ENCODE assay signal across 8 cellular contexts in the genomic region with DNA sequence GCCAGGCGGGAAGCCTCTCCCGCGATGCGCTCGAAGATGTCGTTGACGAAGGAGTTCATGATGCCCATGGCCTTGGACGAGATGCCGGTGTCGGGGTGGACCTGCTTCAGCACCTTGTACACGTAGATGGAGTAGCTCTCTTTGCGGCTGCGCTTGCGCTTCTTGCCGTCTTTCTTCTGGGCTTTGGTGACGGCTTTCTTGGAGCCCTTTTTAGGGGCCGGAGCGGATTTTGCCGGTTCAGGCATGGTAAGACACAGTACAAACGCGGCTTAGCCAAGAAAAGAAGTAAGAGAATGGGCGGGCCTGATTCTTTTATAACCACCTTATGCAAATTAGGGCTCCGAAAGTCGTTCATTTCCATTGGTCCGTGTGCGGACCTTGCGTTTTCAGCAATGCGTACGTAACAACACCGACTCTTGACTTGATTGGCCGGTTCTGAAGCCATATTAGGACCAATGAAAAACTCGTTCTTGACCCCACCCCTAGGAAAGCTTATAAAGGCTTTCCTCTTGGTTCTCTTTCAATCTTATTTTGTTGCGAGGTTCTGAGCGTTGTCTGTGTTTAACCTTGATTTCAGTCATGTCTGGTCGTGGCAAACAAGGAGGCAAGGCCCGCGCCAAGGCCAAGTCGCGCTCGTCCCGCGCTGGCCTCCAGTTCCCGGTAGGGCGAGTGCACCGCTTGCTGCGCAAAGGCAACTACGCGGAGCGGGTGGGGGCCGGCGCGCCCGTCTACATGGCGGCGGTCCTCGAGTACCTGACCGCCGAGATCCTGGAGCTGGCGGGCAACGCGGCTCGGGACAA. TPM values are rescaled to one million over a fixed set of nuclear protein-coding genes. Genes with fewer than 3 reads are reported as not detected.
DNase-seq lines count a peak whose midpoint lies in the region; ATAC-seq and TF ChIP-seq lines count a peak whose summit lies in the region.

No MANE protein-coding gene starts in this region.

- peak overlapping the region; percentile 64 for H2BK120ac ChIP-seq in trophoblast cell (ENCODE audit: insufficient read depth, low read length, poor library complexity)

- H3K27ac ChIP-seq in trophoblast cell (ENCODE audit: low read depth, low read length), result peak overlapping the region; percentile 98
- H3K27ac ChIP-seq in transverse colon, result peak overlapping the region; percentile 97 to 100 (median 98)

- in situ Hi-C loops in transverse colon (cut with MboI; ENCODE audit: low pct_ligation_motif_present in 1 of 4, low pct_unique_long_range_greater_than_20kb in 1 of 4, low sequenced_read_pairs in 3 of 4), result no loop called here

- H2BK12ac ChIP-seq in trophoblast cell (ENCODE audit: low read length), result no peak overlapping the region

- no peaks in the 10 kb centered on the region for H3K9me3 Mint-ChIP-seq in activated naive CD8-positive, alpha-beta T cell treated with anti-CD3 and anti-CD28 coated beads, Interleukin-2, amount 50 U/mL, for 24 hours

- TF ChIP-seq EP300 in transverse colon (IDR thresholded peaks at IDR 0.05; ENCODE audit: low read depth), result peak; percentile 52

- H4K91ac ChIP-seq in trophoblast cell (ENCODE audit: low read depth, low read length), result peak overlapping the region; percentile 72

- peaks cover 0 to 8% of the 10 kb centered on the region in 2 experiments for H3K4me1 ChIP-seq in trophoblast cell (ENCODE audit: control insufficient read depth in 1 of 2, insufficient read depth in 2 of 2, low read length in 2 of 2)
- peaks cover 0 to 25% (median 13%) of the 10 kb centered on the region in 4 donors for H3K4me1 ChIP-seq in transverse colon

- H4K12ac ChIP-seq in trophoblast cell (ENCODE audit: low read depth, low read length), result peak overlapping the region; percentile 64

- H2AK5ac ChIP-seq in trophoblast cell (ENCODE audit: low read length), result peak overlapping the region; percentile 84

- H2AFZ ChIP-seq in trophoblast cell (ENCODE audit: insufficient read depth, low read length, poor library complexity), result no peak overlapping the region

- H3K27me3 ChIP-seq in trophoblast cell (ENCODE audit: insufficient read depth, low read length) (no peaks in the 10 kb centered on the region), transverse colon (no peaks in the 10 kb centered on the region)

- H3K9me3 ChIP-seq in trophoblast cell (ENCODE audit: insufficient read depth, low read depth, low read length) (no peaks in the 10 kb centered on the region), transverse colon (no peaks in the 10 kb centered on the region)

- H3K79me2 ChIP-seq in trophoblast cell (ENCODE audit: control insufficient read depth, insufficient read depth, low read length, poor library complexity), result peaks cover 7% of the 10 kb centered on the region

- H3K23ac ChIP-seq in trophoblast cell (ENCODE audit: low read length), result no peak overlapping the region

- no peak overlapping the region for H3K4me3 Mint-ChIP-seq in activated naive CD8-positive, alpha-beta T cell treated with anti-CD3 and anti-CD28 coated beads, Interleukin-2, amount 50 U/mL, for 24 hours

- peak; percentile 100 for TF ChIP-seq POLR2A in transverse colon (IDR thresholded peaks at IDR 0.05)

- peak; percentile 60 for ATAC-seq in HG02759 (IDR thresholded peaks at IDR 0.05; ENCODE audit: unreplicated experiment)
- peak; percentile 57 for ATAC-seq in activated naive CD8-positive, alpha-beta T cell treated with anti-CD3 and anti-CD28 coated beads, Interleukin-2, amount 50 U/mL, for 24 hours

- H3K4me2 ChIP-seq in trophoblast cell (ENCODE audit: low read length), result peak overlapping the region; percentile 82

- H3K36me3 ChIP-seq in trophoblast cell (ENCODE audit: control insufficient read depth in 1 of 2, insufficient read depth in 2 of 2, low read length in 2 of 2), result no peaks in the 10 kb centered on the region
- H3K36me3 ChIP-seq in transverse colon, result no peaks in the 10 kb centered on the region

- H3K14ac ChIP-seq in trophoblast cell (ENCODE audit: low read length), result peak overlapping the region; percentile 90

- no CpG with 5 or more reads among the region's 62 CpGs for WGBS in trophoblast cell (ENCODE audit: extremely low coverage, insufficient coverage, insufficient read length)
- 0% methylated on average over 13 to 50 of the region's 62 CpGs for WGBS in transverse colon (ENCODE audit: low coverage in 1 of 2), 2 donors

- H3K4ac ChIP-seq in trophoblast cell (ENCODE audit: low read depth, low read length), result no peak overlapping the region

- H3K4me3 ChIP-seq in GM12865 (ENCODE audit: low read depth, low read length), result peak overlapping the region; percentile 68
- peak overlapping the region; percentile 74 for H3K4me3 ChIP-seq in trophoblast cell (ENCODE audit: low read depth, low read length)
- H3K4me3 ChIP-seq in transverse colon, result peak overlapping the region; percentile 61 to 81 (median 66)

- no peak for TF ChIP-seq CTCF in GM12865 (IDR thresholded peaks at IDR 0.05; ENCODE audit: insufficient read depth, low read depth, low read length, missing control alignments)
- TF ChIP-seq CTCF in transverse colon (IDR thresholded peaks at IDR 0.05), result peak in 2 of 5 experiments; percentile 17 to 25

- peaks cover 28% of the 10 kb centered on the region for H3K79me1 ChIP-seq in trophoblast cell (ENCODE audit: low read length)

- intact Hi-C loops in cardiac septum (cut with DNase I), result no loop called here
- intact Hi-C loops in transverse colon (cut with DNase I; ENCODE audit: low total_unique reads), result no loop called here

- H3K4me1 Mint-ChIP-seq in activated naive CD8-positive, alpha-beta T cell treated with anti-CD3 and anti-CD28 coated beads, Interleukin-2, amount 50 U/mL, for 24 hours, result peaks cover 12% of the 10 kb centered on the region

- peak overlapping the region; percentile 80 for H3K18ac ChIP-seq in trophoblast cell (ENCODE audit: low read length)

- peak overlapping the region; percentile 72 for H3K9ac ChIP-seq in trophoblast cell (ENCODE audit: low read length)

- H4K8ac ChIP-seq in trophoblast cell (ENCODE audit: low read depth, low read length), result peak overlapping the region; percentile 86

- no peak overlapping the region for H3K27ac Mint-ChIP-seq in activated naive CD8-positive, alpha-beta T cell treated with anti-CD3 and anti-CD28 coated beads, Interleukin-2, amount 50 U/mL, for 24 hours

- H3K27me3 Mint-ChIP-seq in activated naive CD8-positive, alpha-beta T cell treated with anti-CD3 and anti-CD28 coated beads, Interleukin-2, amount 50 U/mL, for 24 hours, result no peaks in the 10 kb centered on the region

- H2BK5ac ChIP-seq in trophoblast cell (ENCODE audit: low read depth, low read length, poor library complexity), result peak overlapping the region; percentile 85

- peaks cover 3% of the 10 kb centered on the region for H3K36me3 Mint-ChIP-seq in activated naive CD8-positive, alpha-beta T cell treated with anti-CD3 and anti-CD28 coated beads, Interleukin-2, amount 50 U/mL, for 24 hours (ENCODE audit: low read depth)

- peak; percentile 99 for DNase-seq in GM12865 (ENCODE audit: low read depth)
- DNase-seq in NCI-H128 (lab: John Stamatoyannopoulos, UW; ENCODE audit: unreplicated experiment), result peak; percentile 95
- peak; percentile 99 for DNase-seq in SKM-1 treated with dmso at 0.1 percent for 144 hours (lab: John Stamatoyannopoulos, UW; ENCODE audit: unreplicated experiment)
- DNase-seq in activated naive CD8-positive, alpha-beta T cell treated with anti-CD3 and anti-CD28 coated beads, Interleukin-2, amount 50 U/mL, for 24 hours, result peak; percentile 82
- DNase-seq in cardiac septum (ENCODE audit: low spot score), result peak; percentile 91
- DNase-seq in trophoblast cell, result peak; percentile 96 to 99
- DNase-seq in transverse colon, result peak; percentile 88

RNA-seq across cellular contexts. Expression of gene BOLA1, which starts 12.8 kb away (rescaled TPM):
- total RNA-seq in cardiac septum (13.8 TPM), transverse colon (10 to 100 TPM in 3 of 4 donors, 1 to 10 TPM in 1; 7.4 to 61.0 (median 31.5) TPM)
- polyA plus RNA-seq in trophoblast cell (2013), result 8.6 and 9.4 TPM in 2 replicates

RNA-seq across cellular contexts. Expression of gene SV2A, which starts 31.0 kb away (rescaled TPM):
- total RNA-seq in cardiac septum (0.83 TPM), transverse colon (1 to 10 TPM in 3 of 4 donors, under 1 TPM in 1; 0.40 to 2.5 (median 1.5) TPM)
- 10.8 and 11.9 TPM in 2 replicates for polyA plus RNA-seq in trophoblast cell (2013)

RNA-seq across cellular contexts. Expression of gene SF3B4, which starts 41.0 kb away (rescaled TPM):
- total RNA-seq in cardiac septum (30.3 TPM), transverse colon (10 to 100 TPM; 32.4 to 78.6 (median 46.2) TPM)
- 101 and 103 TPM in 2 replicates for polyA plus RNA-seq in trophoblast cell (2013)

RNA-seq across cellular contexts. Expression of gene MTMR11, which starts 50.1 kb away (rescaled TPM):
- total RNA-seq in cardiac septum (6.1 TPM), transverse colon (100 to 1,000 TPM; 284 to 483 (median 296) TPM)
- polyA plus RNA-seq in trophoblast cell (2013), result 17.1 and 18.3 TPM in 2 replicates

Comparison
In these comparisons a context has a peak if more than half of its experiments do, and no peak if none do; other contexts are left out.
1. Peak in every context shown above with its lines: DNase-seq, ATAC-seq, H3K4me3 ChIP-seq and H3K27ac ChIP-seq.